18 cellular contexts compared by ENCODE assay signal in genomic region chr9:85702881-85703280, GRCh38. TPM values are rescaled to one million over a fixed set of nuclear protein-coding genes. Genes with fewer than 3 reads are reported as not detected.
DNase-seq lines count a peak whose midpoint lies in the region; ATAC-seq and TF ChIP-seq lines count a peak whose summit lies in the region.
"Had no signal": no experiment of that assay in that cellular context is flagged by ENCODE, and none has a peak within 500 bp of the region (broad histone marks: within the 10 kb centered on the region; RNA-seq: fewer than 3 reads in every experiment).

No MANE protein-coding gene starts in this region.

- H3K36me3 Mint-ChIP-seq in endothelial cell (ENCODE audit: low read depth, unreplicated experiment), result no peaks in the 10 kb centered on the region

- H3K79me2 ChIP-seq in Loucy (ENCODE audit: insufficient read depth, low read length) (0 out of 2 replicates have a peak, but pooled peaks cover 8% of the 10 kb centered on the region), MM.1S (ENCODE audit: low read length) (no peaks in the 10 kb centered on the region)

- H3K27ac Mint-ChIP-seq in endothelial cell (ENCODE audit: unreplicated experiment), result no peak overlapping the region
- H3K27ac Mint-ChIP-seq: activated CD4-positive, alpha-beta memory T cell treated with anti-CD3 and anti-CD28 coated beads for 36 hours; stimulated activated naive CD8-positive, alpha-beta T cell treated with anti-CD3 and anti-CD28 coated beads, Interleukin-15, amount 100 ng/mL, for 72 hours had no signal

- no peak overlapping the region for H3K9ac ChIP-seq in Loucy (ENCODE audit: low read depth, low read length, poor library complexity, severe bottlenecking)
- H3K9ac ChIP-seq in MM.1S (ENCODE audit: low read length), result no peak overlapping the region

- H2AFZ ChIP-seq in Loucy (ENCODE audit: low read length) (no peak overlapping the region), MM.1S (ENCODE audit: low read length) (no peak overlapping the region)

- DNase-seq in AG10803 (ENCODE audit: low read depth) (peak; percentile 9), cerebellar cortex (ENCODE audit: low spot score) (peak; percentile 67), lower lobe of right lung (no peak), NCI-H345 treated with DMSO at 0.1 percent for 48 hours (lab: John Stamatoyannopoulos, UW; ENCODE audit: unreplicated experiment) (no peak), SKM-1 (lab: John Stamatoyannopoulos, UW; ENCODE audit: unreplicated experiment) (no peak), MM.1S (no peak), endothelial cell (ENCODE audit: low spot score) (no peak)
- DNase-seq: activated CD4-positive, alpha-beta memory T cell treated with anti-CD3 and anti-CD28 coated beads for 36 hours; activated T-cell treated with anti-CD3 and anti-CD28 coated beads, Interleukin-2, amount 50 U/mL, for 48 hours; naive thymus-derived CD8-positive, alpha-beta T cell; NCI-H2029 treated with DMSO at 0.1 percent for 48 hours; NCI-H524 treated with DMSO at 0.1 percent for 48 hours; psoas muscle; stimulated activated naive CD8-positive, alpha-beta T cell treated with anti-CD3 and anti-CD28 coated beads, Interleukin-15, amount 100 ng/mL, for 72 hours had no signal

- no peaks in the 10 kb centered on the region for H3K4me1 Mint-ChIP-seq in endothelial cell (ENCODE audit: unreplicated experiment)

- no peaks in the 10 kb centered on the region for H3K9me3 ChIP-seq in Loucy (ENCODE audit: insufficient read depth, low read depth, low read length)
- H3K9me3 ChIP-seq in lower lobe of right lung, result no peaks in the 10 kb centered on the region
- no peaks in the 10 kb centered on the region for H3K9me3 ChIP-seq in MM.1S (replicated peaks; ENCODE audit: insufficient read depth, low read length)
- H3K9me3 ChIP-seq: HAP-1, psoas muscle had no signal

- H3K27ac ChIP-seq in lower lobe of right lung (no peak overlapping the region), MM.1S (ENCODE audit: low read length) (no peak overlapping the region)
- H3K27ac ChIP-seq: foreskin keratinocyte, psoas muscle had no signal

- H4K20me1 ChIP-seq in Loucy (ENCODE audit: insufficient read depth, low read length, poor library complexity, severe bottlenecking), result no peaks in the 10 kb centered on the region
- no peaks in the 10 kb centered on the region for H4K20me1 ChIP-seq in MM.1S (ENCODE audit: insufficient read depth, low read length)

- no peaks in the 10 kb centered on the region for H3K27me3 Mint-ChIP-seq in endothelial cell (ENCODE audit: unreplicated experiment)
- H3K27me3 Mint-ChIP-seq: activated CD4-positive, alpha-beta memory T cell treated with anti-CD3 and anti-CD28 coated beads for 36 hours; naive thymus-derived CD8-positive, alpha-beta T cell; stimulated activated naive CD8-positive, alpha-beta T cell treated with anti-CD3 and anti-CD28 coated beads, Interleukin-15, amount 100 ng/mL, for 72 hours had no signal

- H3K9me2 ChIP-seq in Loucy (replicated peaks; ENCODE audit: low read depth, low read length), result no peaks in the 10 kb centered on the region
- no peaks in the 10 kb centered on the region for H3K9me2 ChIP-seq in MM.1S (replicated peaks; ENCODE audit: insufficient read depth, low read length)

- H3K36me3 ChIP-seq in Loucy (ENCODE audit: insufficient read depth, low read length), result no peaks in the 10 kb centered on the region
- no peaks in the 10 kb centered on the region for H3K36me3 ChIP-seq in lower lobe of right lung
- H3K36me3 ChIP-seq in MM.1S (replicated peaks; ENCODE audit: insufficient read depth, low read length), result no peaks in the 10 kb centered on the region; the same call in 1 of the 2 replicates
- H3K36me3 ChIP-seq: HAP-1 had no signal

- H3K4me3 ChIP-seq in AG10803 (ENCODE audit: low read length) (no peak overlapping the region), Loucy (ENCODE audit: low read length, poor library complexity, severe bottlenecking) (no peak overlapping the region), lower lobe of right lung (no peak overlapping the region), MM.1S (ENCODE audit: low read length) (no peak overlapping the region)
- H3K4me3 ChIP-seq: HAP-1, psoas muscle had no signal

- H3K4me2 ChIP-seq in Loucy (ENCODE audit: low read depth, low read length, poor library complexity, severe bottlenecking), result peak overlapping the region; percentile 35
- H3K4me2 ChIP-seq in MM.1S (ENCODE audit: low read depth, low read length), result no peak overlapping the region

- H3K4me1 ChIP-seq in Loucy (ENCODE audit: insufficient read depth, low read length, poor library complexity, severe bottlenecking), result peaks cover 14% of the 10 kb centered on the region
- H3K4me1 ChIP-seq in lower lobe of right lung, result peaks cover 10% of the 10 kb centered on the region
- no peaks in the 10 kb centered on the region for H3K4me1 ChIP-seq in MM.1S (ENCODE audit: low read length)
- H3K4me1 ChIP-seq: foreskin keratinocyte, HAP-1 had no signal

- H3F3A ChIP-seq in Loucy (ENCODE audit: low read depth) (no peaks in the 10 kb centered on the region), MM.1S (ENCODE audit: insufficient read depth, low read length) (no peaks in the 10 kb centered on the region)

- intact Hi-C loops in lower lobe of right lung (cut with DNase I), result no loop called here

- H3K4me3 Mint-ChIP-seq in endothelial cell (ENCODE audit: unreplicated experiment), result no peak overlapping the region
- H3K4me3 Mint-ChIP-seq: activated CD4-positive, alpha-beta memory T cell treated with anti-CD3 and anti-CD28 coated beads for 36 hours; naive thymus-derived CD8-positive, alpha-beta T cell; stimulated activated naive CD8-positive, alpha-beta T cell treated with anti-CD3 and anti-CD28 coated beads, Interleukin-15, amount 100 ng/mL, for 72 hours had no signal

- H3K27me3 ChIP-seq in Loucy (ENCODE audit: insufficient read depth, low read length, poor library complexity, severe bottlenecking) (no peaks in the 10 kb centered on the region), lower lobe of right lung (ENCODE audit: low read depth) (no peaks in the 10 kb centered on the region), MM.1S (replicated peaks; ENCODE audit: insufficient read depth, low read length) (no peaks in the 10 kb centered on the region)
- H3K27me3 ChIP-seq: foreskin keratinocyte had no signal

- ATAC-seq in lower lobe of right lung, result peak; percentile 33 to 58
- ATAC-seq: naive thymus-derived CD8-positive, alpha-beta T cell; SK-N-SH treated with all-trans-retinoic acid at 6 μM for 48 hours; stimulated activated naive CD8-positive, alpha-beta T cell treated with anti-CD3 and anti-CD28 coated beads, Interleukin-15, amount 100 ng/mL, for 72 hours had no signal

- no peaks in the 10 kb centered on the region for H3K9me3 Mint-ChIP-seq in endothelial cell (ENCODE audit: unreplicated experiment)
- H3K9me3 Mint-ChIP-seq: activated CD4-positive, alpha-beta memory T cell treated with anti-CD3 and anti-CD28 coated beads for 36 hours had no signal

- TF ChIP-seq CTCF in AG10803 (conservative IDR thresholded peaks at IDR 0.05; ENCODE audit: low read length), result no peak
- TF ChIP-seq CTCF in Loucy (conservative IDR thresholded peaks at IDR 0.05; ENCODE audit: low read length), result no peak
- no peak for TF ChIP-seq CTCF in lower lobe of right lung (IDR thresholded peaks at IDR 0.05)
- no peak for TF ChIP-seq CTCF in MM.1S (IDR thresholded peaks at IDR 0.05; ENCODE audit: low read length)
- TF ChIP-seq CTCF in endothelial cell (IDR thresholded peaks at IDR 0.05; ENCODE audit: unreplicated experiment), result no peak

RNA-seq across cellular contexts. Expression of gene AGTPBP1, which starts 38.9 kb away (rescaled TPM):
- total RNA-seq in lower lobe of right lung (47.0 TPM), endothelial cell (ENCODE audit: unreplicated experiment) (48.9 TPM)

Comparison
In these comparisons a context has a peak if more than half of its experiments do, and no peak if none do; other contexts are left out.
1. DNase-seq: peak in AG10803 (single experiment) and cerebellar cortex (single experiment); none in lower lobe of right lung (single experiment), NCI-H345 treated with DMSO at 0.1 percent for 48 hours (single experiment), SKM-1 (single experiment), MM.1S (single experiment) and endothelial cell (single experiment).